2 cellular contexts compared by ENCODE assay signal in genomic region chr2:148302526-148302925, GRCh38.
TF ChIP-seq lines count a peak whose summit lies in the region.

No MANE protein-coding gene starts in this region.

TF ChIP-seq in GM23338, 12 proteins besides CTCF, POLR2A, EP300 and RAD21:
- no peak for TF ChIP-seq POLR2AphosphoS5 (IDR thresholded peaks at IDR 0.05; ENCODE audit: low read depth)
- no peak for TF ChIP-seq JUNB (IDR thresholded peaks at IDR 0.05; ENCODE audit: unreplicated experiment)
- TF ChIP-seq STAT1 (IDR thresholded peaks at IDR 0.05; ENCODE audit: unreplicated experiment) = no peak
- TF ChIP-seq CREB1 (CRISPR knock-in tag; IDR thresholded peaks at IDR 0.05; ENCODE audit: low read depth) = no peak
- TF ChIP-seq ZNF114 (CRISPR knock-in tag; IDR thresholded peaks at IDR 0.05) = no peak
- TF ChIP-seq EZH2phosphoT487 (IDR thresholded peaks at IDR 0.05; ENCODE audit: unreplicated experiment) = no peak
- TF ChIP-seq EZH2 (IDR thresholded peaks at IDR 0.05; ENCODE audit: low read depth, unreplicated experiment) = no peak
- TF ChIP-seq REST (IDR thresholded peaks at IDR 0.05; ENCODE audit: unreplicated experiment) = no peak
- TF ChIP-seq ZNF331 (CRISPR knock-in tag; IDR thresholded peaks at IDR 0.05; ENCODE audit: low read depth) = no peak
- TF ChIP-seq ETS1 (IDR thresholded peaks at IDR 0.05) = no peak

TF ChIP-seq in WTC11, 78 proteins besides CTCF, POLR2A, EP300 and RAD21:
- TF ChIP-seq ZNF219 (CRISPR knock-in tag; IDR thresholded peaks at IDR 0.05; ENCODE audit: borderline replicate concordance) (no peak), MLX (CRISPR knock-in tag; IDR thresholded peaks at IDR 0.05) (no peak), TCF7 (CRISPR knock-in tag; IDR thresholded peaks at IDR 0.05; ENCODE audit: low read depth) (no peak), CBFB (CRISPR knock-in tag; IDR thresholded peaks at IDR 0.05; ENCODE audit: low read depth) (no peak), IRF2 (CRISPR knock-in tag; IDR thresholded peaks at IDR 0.05; ENCODE audit: borderline replicate concordance, low read depth) (no peak), HMGXB4 (CRISPR knock-in tag; IDR thresholded peaks at IDR 0.05) (no peak), ESRRA (CRISPR knock-in tag; IDR thresholded peaks at IDR 0.05; ENCODE audit: borderline replicate concordance) (no peak), PREB (CRISPR knock-in tag; IDR thresholded peaks at IDR 0.05; ENCODE audit: borderline replicate concordance) (no peak), SMAD3 (CRISPR knock-in tag; IDR thresholded peaks at IDR 0.05; ENCODE audit: borderline replicate concordance) (no peak), TP53 (CRISPR knock-in tag; IDR thresholded peaks at IDR 0.05) (no peak), MYBL2 (CRISPR knock-in tag; IDR thresholded peaks at IDR 0.05) (no peak), USF2 (CRISPR knock-in tag; IDR thresholded peaks at IDR 0.05) (no peak), ERG (CRISPR knock-in tag; IDR thresholded peaks at IDR 0.05) (no peak), ZNF263 (CRISPR knock-in tag; IDR thresholded peaks at IDR 0.05; ENCODE audit: low read depth) (no peak), ZNF232 (CRISPR knock-in tag; IDR thresholded peaks at IDR 0.05) (no peak), NR1H2 (CRISPR knock-in tag; IDR thresholded peaks at IDR 0.05) (no peak), TEAD4 (CRISPR knock-in tag; IDR thresholded peaks at IDR 0.05) (no peak), ZNF281 (CRISPR knock-in tag; IDR thresholded peaks at IDR 0.05) (no peak)
